8 cellular contexts compared by ENCODE assay signal in the genomic region with DNA sequence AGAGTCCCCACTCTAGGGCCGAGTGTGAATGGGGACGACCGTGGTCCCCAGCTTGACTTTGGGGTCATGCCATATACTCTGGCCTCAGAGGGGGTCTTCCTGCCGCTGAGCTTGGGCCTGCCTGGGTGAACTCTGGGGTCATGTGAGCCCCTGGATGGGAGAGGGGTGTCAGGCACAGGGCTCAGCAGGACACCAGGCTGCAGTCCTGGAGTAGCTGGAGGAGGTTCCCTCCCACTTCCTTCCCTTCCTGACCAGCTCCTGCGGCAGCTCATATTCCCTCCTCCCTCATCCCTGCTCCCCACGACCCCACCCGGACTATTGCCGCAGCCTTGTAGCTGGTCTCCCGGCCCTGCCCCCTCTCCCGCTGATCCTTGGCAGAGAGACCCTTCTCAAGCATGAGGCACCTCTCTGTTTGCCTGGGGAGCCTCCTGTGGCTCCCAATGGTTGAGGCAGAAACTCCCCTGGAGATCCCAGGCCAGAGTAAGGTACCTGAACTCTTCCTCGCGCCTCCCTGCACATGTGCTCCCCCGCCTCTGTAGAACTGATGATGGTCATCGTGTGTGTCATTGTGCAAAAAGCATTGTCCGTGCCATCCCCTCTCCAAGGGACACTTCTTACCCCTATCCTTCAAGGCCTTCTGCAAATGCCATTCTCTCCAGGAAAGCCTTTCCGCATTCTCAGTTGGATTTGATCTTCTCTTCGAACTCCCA.
DNase-seq lines count a peak whose midpoint lies in the region; ATAC-seq and TF ChIP-seq lines count a peak whose summit lies in the region.

No MANE protein-coding gene starts in this region.

- no peak for DNase-seq in activated T-cell treated with anti-CD3 and anti-CD28 coated beads, Interleukin-2, amount 50 U/mL, for 24 hours
- DNase-seq in activated T-cell treated with anti-CD3 and anti-CD28 coated beads, Interleukin-2, amount 50 U/mL, for 1 hour = no peak
- DNase-seq in choroid plexus epithelial cell (ENCODE audit: low read depth) (peak; percentile 50), tibial artery (no peak), erythroblast (lab: John Stamatoyannopoulos, UW) (no peak), SIG-M5 treated with dmso at 0.1 percent for 504 hours (lab: John Stamatoyannopoulos, UW; ENCODE audit: unreplicated experiment) (no peak)

- peaks cover 7 to 16% of the 10 kb centered on the region in 2 donors for H3K4me1 ChIP-seq in mucosa of rectum (ENCODE audit: control insufficient read depth in 2 of 2, insufficient read depth in 2 of 2, low read length in 2 of 2)
- peaks cover 0 to 16% (median 11%) of the 10 kb centered on the region in 4 donors for H3K4me1 ChIP-seq in tibial artery

- H3K27me3 ChIP-seq in mucosa of rectum (ENCODE audit: control insufficient read depth in 2 of 2, insufficient read depth in 2 of 2, low read length in 2 of 2) = no peaks in the 10 kb centered on the region
- H3K27me3 ChIP-seq in tibial artery = peaks cover 0 to 34% of the 10 kb centered on the region in 2 donors

- H3K27ac ChIP-seq in mucosa of rectum (ENCODE audit: low read depth in 2 of 2, low read length in 2 of 2) (peak overlapping the region; percentile 70 to 81), tibial artery (peak overlapping the region in 1 of 2 donors; percentile 22)

- intact Hi-C loops in tibial artery (cut with DNase I; ENCODE audit: low total_unique reads) = no loop called here

- H3K9ac ChIP-seq in mucosa of rectum (ENCODE audit: low read depth in 1 of 2, low read length in 2 of 2) = peak overlapping the region; percentile 47 to 82

- no peaks in the 10 kb centered on the region for H3K27me3 Mint-ChIP-seq in activated T-cell treated with anti-CD3 and anti-CD28 coated beads, Interleukin-2, amount 50 U/mL, for 24 hours

- H3K4me3 ChIP-seq in choroid plexus epithelial cell (ENCODE audit: low read depth, low read length) (peak overlapping the region; percentile 85), mucosa of rectum (ENCODE audit: low read length in 2 of 2) (peak overlapping the region; percentile 71 to 73), tibial artery (peak overlapping the region; percentile 57 to 72)

- no peaks in the 10 kb centered on the region for H3K36me3 ChIP-seq in mucosa of rectum (ENCODE audit: control insufficient read depth in 2 of 2, insufficient read depth in 2 of 2, low read length in 2 of 2)
- no peaks in the 10 kb centered on the region for H3K36me3 ChIP-seq in tibial artery

- TF ChIP-seq CTCF in choroid plexus epithelial cell (conservative IDR thresholded peaks at IDR 0.05; ENCODE audit: low read depth, low read length) = no peak
- TF ChIP-seq CTCF in tibial artery (IDR thresholded peaks at IDR 0.05) = no peak

- peaks cover 78% of the 10 kb centered on the region for H3K4me1 Mint-ChIP-seq in activated T-cell treated with anti-CD3 and anti-CD28 coated beads, Interleukin-2, amount 50 U/mL, for 24 hours (ENCODE audit: low read depth)

- H3K9me3 ChIP-seq in mucosa of rectum (ENCODE audit: control insufficient read depth in 2 of 2, low read length in 2 of 2) (no peaks in the 10 kb centered on the region), tibial artery (no peaks in the 10 kb centered on the region)

- H3K4me3 Mint-ChIP-seq in activated T-cell treated with anti-CD3 and anti-CD28 coated beads, Interleukin-2, amount 50 U/mL, for 24 hours = peak overlapping the region; percentile 99

- H3K27ac Mint-ChIP-seq in activated T-cell treated with anti-CD3 and anti-CD28 coated beads, Interleukin-2, amount 50 U/mL, for 24 hours = peak overlapping the region; percentile 98

- no peak for ATAC-seq in HG02588 (IDR thresholded peaks at IDR 0.05; ENCODE audit: unreplicated experiment)

- no peak for TF ChIP-seq POLR2A in erythroblast (IDR thresholded peaks at IDR 0.05; ENCODE audit: low read length)

- peaks cover 4% of the 10 kb centered on the region for H3K9me3 Mint-ChIP-seq in activated T-cell treated with anti-CD3 and anti-CD28 coated beads, Interleukin-2, amount 50 U/mL, for 24 hours

- H3K36me3 Mint-ChIP-seq in activated T-cell treated with anti-CD3 and anti-CD28 coated beads, Interleukin-2, amount 50 U/mL, for 24 hours (ENCODE audit: low read depth) = peaks cover 63% of the 10 kb centered on the region
